In genomic region chr12:100329800-100330199, GRCh38 we compare ENCODE assay signal across 13 cellular contexts. TPM values are rescaled to one million over a fixed set of nuclear protein-coding genes. Genes with fewer than 3 reads are reported as not detected.
DNase-seq lines count a peak whose midpoint lies in the region; ATAC-seq, FAIRE-seq and TF ChIP-seq lines count a peak whose summit lies in the region.
"Had no signal": no experiment of that assay in that cellular context is flagged by ENCODE, and none has a peak within 500 bp of the region (broad histone marks: within the 10 kb centered on the region; RNA-seq: fewer than 3 reads in every experiment).

No MANE protein-coding gene starts in this region.

- H3K27me3 ChIP-seq in pancreas = no peaks in the 10 kb centered on the region

- DNase-seq in GM12891 (ENCODE audit: insufficient read length, low spot score) (no peak), GDM1 (lab: John Stamatoyannopoulos, UW) (no peak), SIG-M5 treated with dmso at 0.1 percent for 504 hours (lab: John Stamatoyannopoulos, UW; ENCODE audit: unreplicated experiment) (no peak), pancreas (no peak), ureter (ENCODE audit: low spot score) (no peak)
- DNase-seq: activated effector memory CD4-positive, alpha-beta T cell treated with anti-CD3 and anti-CD28 coated beads, Interleukin-2, amount 50 U/mL, for 16 hours; midbrain; NCI-H2081 had no signal

- TF ChIP-seq POLR2A in GM12891 (IDR thresholded peaks at IDR 0.05; ENCODE audit: low read depth, low read length) = no peak

- H3K4me1 ChIP-seq in pancreas = no peaks in the 10 kb centered on the region

- peaks cover 0 to 17% (median 0%) of the 10 kb centered on the region in 3 donors for H3K36me3 ChIP-seq in pancreas

- no peaks in the 10 kb centered on the region for H3K9me3 ChIP-seq in pancreas

- no peak overlapping the region for H3K4me3 ChIP-seq in pancreas

- ATAC-seq in GM19324 (IDR thresholded peaks at IDR 0.05; ENCODE audit: low FRiP score, unreplicated experiment) (peak; percentile 80), HG02678 (IDR thresholded peaks at IDR 0.05; ENCODE audit: unreplicated experiment) (peak; percentile 96), HG03442 (IDR thresholded peaks at IDR 0.05; ENCODE audit: unreplicated experiment) (peak; percentile 96), pancreas (no peak)
- ATAC-seq: Panc1 had no signal

- WGBS in pancreas, 2 donors = 92 to 94% methylated on average over 2 of the region's 2 CpGs

- TF ChIP-seq CTCF in pancreas (IDR thresholded peaks at IDR 0.05) = no peak

- no peak overlapping the region for H3K27ac ChIP-seq in pancreas

- intact Hi-C loops in pancreas (cut with DNase I) = no loop called here

- FAIRE-seq in GM12891 (lab: Jason Lieb, UNC) (peak; percentile 23), pancreas (lab: Jason Lieb, UNC) (no peak)

TF ChIP-seq in GM12891, 5 proteins besides CTCF, POLR2A, EP300 and RAD21:
- peak; percentile 88 for TF ChIP-seq SPI1 (IDR thresholded peaks at IDR 0.05; ENCODE audit: low read depth, low read length)
- no peak for TF ChIP-seq TAF1 (IDR thresholded peaks at IDR 0.05; ENCODE audit: low read depth, low read length)
- TF ChIP-seq POLR2AphosphoS5 (IDR thresholded peaks at IDR 0.05; ENCODE audit: low read depth, low read length) = no peak
- no peak for TF ChIP-seq POU2F2 (IDR thresholded peaks at IDR 0.05; ENCODE audit: low read depth, low read length)

RNA-seq across cellular contexts. Expression of gene SLC17A8, which starts 27.1 kb away (rescaled TPM):
- not detected for polyA plus RNA-seq in GM12891 (2012; ENCODE audit: low read depth, missing spikeins)
- total RNA-seq in pancreas (under 1 TPM in 2 of 6 donors, not detected in 4; 0.16 to 0.18 TPM), ureter (0.34 TPM)
- polyA plus RNA-seq in pancreas = not detected
- polyA plus RNA-seq: BJ had no signal

Comparison
In these comparisons a context has a peak if more than half of its experiments do, and no peak if none do; other contexts are left out.
1. ATAC-seq: peak in GM19324 (single experiment), HG02678 (single experiment) and HG03442 (single experiment); none in pancreas (0 of 4).